35 cellular contexts compared by ENCODE assay signal in the genomic region with DNA sequence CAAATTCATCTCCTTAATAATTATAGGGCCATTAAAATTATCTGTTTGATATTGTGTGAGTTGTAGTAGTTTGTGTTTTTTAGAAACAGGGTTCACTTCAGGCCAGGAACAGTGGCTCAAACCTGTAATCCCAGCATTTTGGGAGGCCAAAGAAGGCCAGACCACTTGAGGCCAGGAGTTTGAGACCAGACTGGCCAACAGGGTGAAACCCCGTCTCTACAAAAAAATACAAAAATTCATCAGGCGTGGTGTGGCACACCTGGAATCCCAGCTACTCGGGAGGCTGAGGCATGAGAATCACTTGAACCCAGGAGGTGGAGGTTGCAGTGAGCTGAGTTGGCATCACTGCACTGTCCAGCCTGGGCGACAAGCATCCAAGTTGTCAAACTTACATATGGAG. TPM values are rescaled to one million over a fixed set of nuclear protein-coding genes. Genes with fewer than 3 reads are reported as not detected.
DNase-seq lines count a peak whose midpoint lies in the region; ATAC-seq, FAIRE-seq and TF ChIP-seq lines count a peak whose summit lies in the region.
"Had no signal": no experiment of that assay in that cellular context is flagged by ENCODE, and none has a peak within 500 bp of the region (broad histone marks: within the 10 kb centered on the region; RNA-seq: fewer than 3 reads in every experiment).

No MANE protein-coding gene starts in this region.

- in situ Hi-C loops in HepG2 (cut with HindIII; ENCODE audit: extremely low pct_ligation_motif_present, low pct_unique_long_range_greater_than_20kb) (no loop called here), K562 (cut with MboI) (no loop called here)

- FAIRE-seq in HepG2 (lab: Jason Lieb, UNC) (no peak), K562 (lab: Jason Lieb, UNC) (no peak)
- FAIRE-seq: A204.1, A549, D721Med had no signal

- no peak overlapping the region for H3K4me3 ChIP-seq in breast epithelium
- H3K4me3 ChIP-seq in HepG2 (replicated peaks in 1 of 3; ENCODE audit: insufficient read depth in 1 of 3, low read depth in 2 of 3, low read length in 3 of 3), result no peak overlapping the region
- no peak overlapping the region for H3K4me3 ChIP-seq in right lobe of liver
- H3K4me3 ChIP-seq in K562, result no peak overlapping the region
- H3K4me3 ChIP-seq: A549; BLaER1; BLaER1 treated with 17β-estradiol and CSF1 and Interleukin-3, amounts not matched to agents 10 nM and 100 nM had no signal

- TF ChIP-seq CTCF in MCF 10A (IDR thresholded peaks at IDR 0.05; ENCODE audit: unreplicated experiment) (no peak), breast epithelium (IDR thresholded peaks at IDR 0.05) (no peak), HepG2 (CRISPR knock-in tag; IDR thresholded peaks at IDR 0.05) (no peak), right lobe of liver (IDR thresholded peaks at IDR 0.05) (no peak), K562 (IDR thresholded peaks at IDR 0.05 in 2 of 3, conservative IDR thresholded peaks at IDR 0.05 in 1 of 3; ENCODE audit: insufficient read depth in 2 of 3, low read depth in 1 of 3, low read length in 3 of 3) (no peak)

- H3K27ac ChIP-seq in breast epithelium (no peak overlapping the region), HepG2 (ENCODE audit: extremely low read length, insufficient read depth, low read length) (no peak overlapping the region), right lobe of liver (no peak overlapping the region), K562 (ENCODE audit: extremely low read depth, low read depth, low read length) (no peak overlapping the region)
- H3K27ac ChIP-seq: 22Rv1; A549; BLaER1; BLaER1 treated with 17β-estradiol and CSF1 and Interleukin-3, amounts not matched to agents 10 nM and 100 nM; C4-2B had no signal

- H3K9me1 ChIP-seq in K562 (ENCODE audit: control insufficient read depth, insufficient read depth, low read length), result no peaks in the 10 kb centered on the region

- POLR2A ChIA-PET in MCF 10A (lab: Yijun Ruan, JAX), result no interaction called here
- POLR2A ChIA-PET in HepG2 (lab: Yijun Ruan, JAX), result no interaction called here
- POLR2A ChIA-PET in K562 (lab: Yijun Ruan, JAX), result interaction anchor here (0.6 kb wide), 1 partner anchor 37 kb away, joined by 4 read pairs; no protein-coding TSS in a partner anchor

- 98% methylated on average over 3 of the region's 4 CpGs for WGBS in HepG2 (ENCODE audit: low lambda C conversion rate)
- WGBS in right lobe of liver (ENCODE audit: insufficient coverage, low coverage, low lambda C conversion rate, missing lambda C conversion rate), result 88% methylated on average over 4 of the region's 4 CpGs
- 98% methylated on average over 4 of the region's 4 CpGs for WGBS in K562 (ENCODE audit: insufficient coverage, low coverage, missing lambda C conversion rate)

- peak overlapping the region; percentile 25 for H3K27ac Mint-ChIP-seq in MCF 10A (ENCODE audit: low read depth, unreplicated experiment)
- H3K27ac Mint-ChIP-seq: B cell; CD4-positive, alpha-beta T cell; CD8-positive, alpha-beta memory T cell; CD8-positive, alpha-beta T cell had no signal

- H3K36me3 Mint-ChIP-seq in MCF 10A (ENCODE audit: insufficient read depth, unreplicated experiment), result peaks cover 91% of the 10 kb centered on the region

- BruUV-seq in MCF 10A (replicated peaks; lab: Mats Ljungman, UMichigan) (no TSS peak), HepG2 (replicated peaks; lab: Mats Ljungman, UMichigan) (no TSS peak), K562 (replicated peaks; lab: Mats Ljungman, UMichigan) (no TSS peak)

- H3K4me1 Mint-ChIP-seq in MCF 10A (ENCODE audit: insufficient read depth, unreplicated experiment), result no peaks in the 10 kb centered on the region
- H3K4me1 Mint-ChIP-seq: B cell; CD14-positive monocyte; CD8-positive, alpha-beta memory T cell had no signal

- CTCF ChIA-PET in MCF 10A (lab: Yijun Ruan, JAX) (interaction anchor here (10.6 kb wide), 1 partner anchor 96 kb away, joined by 153 read pairs; no protein-coding TSS in a partner anchor), HepG2 (lab: Yijun Ruan, JAX; ENCODE audit: low intra/inter-chr PET ratio, low total read pairs) (no interaction called here), K562 (lab: Yijun Ruan, JAX; ENCODE audit: low intra/inter-chr PET ratio) (no interaction called here)

- H3K27me3 Mint-ChIP-seq in MCF 10A (ENCODE audit: insufficient read depth, unreplicated experiment), result no peaks in the 10 kb centered on the region
- H3K27me3 Mint-ChIP-seq: B cell; CD4-positive, alpha-beta memory T cell; CD4-positive, alpha-beta T cell; CD4-positive, CD25-positive, alpha-beta regulatory T cell; CD8-positive, alpha-beta memory T cell had no signal

- no peak overlapping the region for H3K9ac ChIP-seq in HepG2 (ENCODE audit: insufficient read depth, low read depth, low read length)
- H3K9ac ChIP-seq in K562 (ENCODE audit: insufficient read depth in 1 of 2, low read depth in 2 of 2, low read length in 2 of 2), result no peak overlapping the region
- H3K9ac ChIP-seq: BLaER1; BLaER1 treated with 17β-estradiol and CSF1 and Interleukin-3, amounts not matched to agents 10 nM and 100 nM had no signal

- no peaks in the 10 kb centered on the region for H3K79me2 ChIP-seq in HepG2 (ENCODE audit: insufficient read depth, low read length)
- no peaks in the 10 kb centered on the region for H3K79me2 ChIP-seq in K562 (ENCODE audit: control insufficient read depth, insufficient read depth, low read length)

- H2AFZ ChIP-seq in HepG2 (ENCODE audit: low read length) (no peak overlapping the region), K562 (ENCODE audit: low read depth, low read length) (no peak overlapping the region)

- H3K4me3 Mint-ChIP-seq in MCF 10A (ENCODE audit: unreplicated experiment), result no peak overlapping the region
- H3K4me3 Mint-ChIP-seq: B cell; CD14-positive monocyte; CD4-positive, alpha-beta memory T cell; CD4-positive, alpha-beta T cell; CD4-positive, CD25-positive, alpha-beta regulatory T cell; CD8-positive, alpha-beta memory T cell; CD8-positive, alpha-beta T cell had no signal

- intact Hi-C loops in MCF 10A (cut with micrococcal nuclease), result no loop called here
- intact Hi-C loops in breast epithelium (cut with DNase I; ENCODE audit: low total_unique reads), result no loop called here
- intact Hi-C loops in HepG2 (cut with micrococcal nuclease; ENCODE audit: unreplicated experiment), result no loop called here
- intact Hi-C loops in right lobe of liver (cut with DNase I), result no loop called here
- intact Hi-C loops in K562 (cut with micrococcal nuclease), result loop anchor here (5.0 kb wide), 1 partner anchor 94 kb away; no protein-coding TSS in a partner anchor

- H3K4me2 ChIP-seq in HepG2 (ENCODE audit: low read depth, low read length) (no peak overlapping the region), K562 (ENCODE audit: insufficient read depth, low read length) (no peak overlapping the region)
- H3K4me2 ChIP-seq: A549; BLaER1; BLaER1 treated with 17β-estradiol and CSF1 and Interleukin-3, amounts not matched to agents 10 nM and 100 nM had no signal

- H3K27me3 ChIP-seq in breast epithelium (no peaks in the 10 kb centered on the region), HepG2 (ENCODE audit: control insufficient read depth in 1 of 2, insufficient read depth in 2 of 2, low read length in 2 of 2) (no peaks in the 10 kb centered on the region), right lobe of liver (no peaks in the 10 kb centered on the region), K562 (ENCODE audit: control insufficient read depth in 2 of 2, insufficient read depth in 2 of 2, low read length in 2 of 2) (no peaks in the 10 kb centered on the region)
- H3K27me3 ChIP-seq: BE2C; BLaER1; BLaER1 treated with 17β-estradiol and CSF1 and Interleukin-3, amounts not matched to agents 10 nM and 100 nM had no signal

- H4K20me1 ChIP-seq in HepG2 (ENCODE audit: insufficient read depth, low read length), result no peaks in the 10 kb centered on the region
- no peaks in the 10 kb centered on the region for H4K20me1 ChIP-seq in K562 (replicated peaks; ENCODE audit: control insufficient read depth, insufficient read depth, low read length)

- no peak for TF ChIP-seq RAD21 in HepG2 (CRISPR knock-in tag; IDR thresholded peaks at IDR 0.05)
- TF ChIP-seq RAD21 in K562 (CRISPR knock-in tag; conservative IDR thresholded peaks at IDR 0.05 in 1 of 2, IDR thresholded peaks at IDR 0.05 in 1 of 2), result no peak

- no peaks in the 10 kb centered on the region for H3K36me3 ChIP-seq in breast epithelium
- H3K36me3 ChIP-seq in HepG2 (replicated peaks in 1 of 2; ENCODE audit: control insufficient read depth in 1 of 2, insufficient read depth in 2 of 2, low read length in 2 of 2), result peaks cover 14 to 61% of the 10 kb centered on the region in 2 experiments
- H3K36me3 ChIP-seq in right lobe of liver, result peaks cover 0 to 45% (median 20%) of the 10 kb centered on the region in 4 donors
- peaks cover 96% of the 10 kb centered on the region for H3K36me3 ChIP-seq in K562 (ENCODE audit: control insufficient read depth, insufficient read depth, low read length)

- H3K4me1 ChIP-seq in breast epithelium, result no peaks in the 10 kb centered on the region
- H3K4me1 ChIP-seq in HepG2 (ENCODE audit: insufficient read depth, low read length), result no peaks in the 10 kb centered on the region
- H3K4me1 ChIP-seq in right lobe of liver, result no peaks in the 10 kb centered on the region
- no peaks in the 10 kb centered on the region for H3K4me1 ChIP-seq in K562 (replicated peaks in 1 of 2; ENCODE audit: control insufficient read depth in 2 of 2, insufficient read depth in 2 of 2, low read length in 2 of 2)
- H3K4me1 ChIP-seq: A549; BE2C; BLaER1; BLaER1 treated with 17β-estradiol and CSF1 and Interleukin-3, amounts not matched to agents 10 nM and 100 nM; Caco-2 had no signal

- H3K9me3 ChIP-seq in breast epithelium, result no peaks in the 10 kb centered on the region
- H3K9me3 ChIP-seq in HepG2 (ENCODE audit: low read length), result no peaks in the 10 kb centered on the region
- H3K9me3 ChIP-seq in right lobe of liver, result no peaks in the 10 kb centered on the region
- H3K9me3 ChIP-seq in K562 (replicated peaks; ENCODE audit: control insufficient read depth, insufficient read depth, low read depth, low read length), result no peaks in the 10 kb centered on the region
- H3K9me3 ChIP-seq: A549, BE2C, BLaER1, Caco-2 had no signal

- DNase-seq in MCF 10A (ENCODE audit: unreplicated experiment) (no peak), breast epithelium (ENCODE audit: low spot score in 2 of 2) (no peak), HepG2 (ENCODE audit: low spot score) (no peak), right lobe of liver (no peak), K562 (ENCODE audit: extremely low read depth in 1 of 4, low spot score in 3 of 4) (no peak)
- DNase-seq: 8988T; ACHN; AML-193; BE2C; C1 segment of cervical spinal cord; Caco-2; Calu3; CD4-positive, alpha-beta memory T cell; CD4-positive, alpha-beta T cell; CD4-positive, CD25-positive, alpha-beta regulatory T cell; CD8-positive, alpha-beta memory T cell; CD8-positive, alpha-beta T cell; COR-L47; DMS 273 treated with DMSO at 0.1 percent for 48 hours; DMS153; DMS53; DMS79; DMS79 treated with DMSO at 0.1 percent for 48 hours; DND-41; EL had no signal

- no peaks in the 10 kb centered on the region for H3K9me3 Mint-ChIP-seq in MCF 10A (ENCODE audit: unreplicated experiment)
- H3K9me3 Mint-ChIP-seq: CD14-positive monocyte; CD4-positive, alpha-beta memory T cell; CD4-positive, alpha-beta T cell; CD4-positive, CD25-positive, alpha-beta regulatory T cell; CD8-positive, alpha-beta memory T cell; CD8-positive, alpha-beta T cell had no signal

- TF ChIP-seq EP300 in HepG2 (IDR thresholded peaks at IDR 0.05; ENCODE audit: low read depth in 2 of 2, low read length in 2 of 2) (no peak), HepG2 (CRISPR knock-in tag; IDR thresholded peaks at IDR 0.05; ENCODE audit: borderline replicate concordance) (no peak), K562 (IDR thresholded peaks at IDR 0.05; ENCODE audit: low read length) (no peak)

- ATAC-seq in HepG2 (no peak), right lobe of liver (no peak), K562 (no peak), GM21360 (IDR thresholded peaks at IDR 0.05; ENCODE audit: unreplicated experiment) (no peak)
- ATAC-seq: CD8-positive, alpha-beta T cell had no signal

- TF ChIP-seq POLR2A in breast epithelium (IDR thresholded peaks at IDR 0.05) (no peak), HepG2 (IDR thresholded peaks at IDR 0.05; ENCODE audit: insufficient read depth in 1 of 2, low read depth in 2 of 2, low read length in 2 of 2) (no peak), right lobe of liver (IDR thresholded peaks at IDR 0.05) (no peak), K562 (conservative IDR thresholded peaks at IDR 0.05) (no peak)

RNA-seq across cellular contexts. Expression of a gene that starts 57.0 kb away (rescaled TPM):
- total RNA-seq in MCF 10A (2022) (390 and 403 TPM in 2 replicates), breast epithelium (100 to 1,000 TPM in 2 of 3 donors, 10 to 100 TPM in 1; 56.5 to 111 (median 111) TPM), HepG2 (2016; rRNA removed; fragmentation: Illumina TruSeq; extraction: Trizol) (185 and 277 TPM in 2 replicates), right lobe of liver (10 to 100 TPM; 31.8 to 64.9 (median 40.6) TPM), K562 (2014; rRNA removed) (240 and 256 TPM in 2 replicates), K562 (2014; rRNA removed; fragmentation: Illumina TruSeq; extraction: Trizol) (371 and 390 TPM in 2 replicates), K562 (2015; rRNA removed; fragmentation: Illumina TruSeq; extraction: Trizol) (254 and 275 TPM in 2 replicates), K562 (2021) (216 and 234 TPM in 2 replicates)
- 84.7 and 106 TPM in 2 replicates for total RNA-seq in HepG2 (2016; cell fraction: cytosol; rRNA removed; fragmentation: Illumina TruSeq; extraction: Trizol; ENCODE audit: low read depth)
- 179 and 271 TPM in 2 replicates for total RNA-seq in HepG2 (2016; cell fraction: insoluble cytoplasmic fraction; rRNA removed; fragmentation: Illumina TruSeq; extraction: Trizol)
- 78.5 and 86.4 TPM in 2 replicates for total RNA-seq in HepG2 (2016; cell fraction: membrane; rRNA removed; fragmentation: Illumina TruSeq; extraction: Trizol)
- 163 and 177 TPM in 2 replicates for total RNA-seq in HepG2 (2016; cell fraction: nucleus; rRNA removed; fragmentation: Illumina TruSeq; extraction: Trizol)
- polyA plus RNA-seq in HepG2 (2011; rRNA removed) (55.9 and 58.6 TPM in 2 replicates), K562 (2011; rRNA removed) (124 and 133 TPM in 2 replicates), K562 (2014; fragmentation: Illumina TruSeq; extraction: Trizol) (228 and 249 TPM in 2 replicates), K562 (2014; fragmentation: Nextera tagmentation; extraction: Ambion mirVana) (100 to 1,000 TPM; 119 to 224 TPM), K562 (2014; rRNA removed) (147 and 158 TPM in 2 replicates)
- 29.6 and 45.6 TPM in 2 replicates for polyA plus RNA-seq in HepG2 (2011; cell fraction: cytosol; rRNA removed)
- polyA plus RNA-seq in HepG2 (2011; cell fraction: nucleus; rRNA removed), result 139 and 184 TPM in 2 replicates
- 119 and 136 TPM in 2 replicates for polyA plus RNA-seq in HepG2 (2012)
- 6.9 and 7.5 TPM in 2 replicates for polyA plus RNA-seq in HepG2 (2016; cell fraction: cytosol; fragmentation: Illumina TruSeq; extraction: Trizol; ENCODE audit: low read depth)
- 143 and 151 TPM in 2 replicates for polyA plus RNA-seq in HepG2 (2016; cell fraction: insoluble cytoplasmic fraction; fragmentation: Illumina TruSeq; extraction: Trizol; ENCODE audit: low read depth)
- polyA plus RNA-seq in HepG2 (2016; cell fraction: membrane; fragmentation: Illumina TruSeq; extraction: Trizol; ENCODE audit: low read depth), result 15.1 and 17.8 TPM in 2 replicates
- polyA plus RNA-seq in HepG2 (2016; cell fraction: nucleus; fragmentation: Illumina TruSeq; extraction: Trizol; ENCODE audit: insufficient read depth, low read depth), result 120 and 132 TPM in 2 replicates
- 84.4 and 109 TPM in 2 replicates for polyA minus RNA-seq in HepG2 (2011; rRNA and poly(A)+ RNA removed; ENCODE audit: low replicate concordance)
- polyA minus RNA-seq in HepG2 (2011; cell fraction: cytosol; rRNA and poly(A)+ RNA removed), result 94.4 and 128 TPM in 2 replicates
- 274 and 399 TPM in 2 replicates for polyA minus RNA-seq in HepG2 (2011; cell fraction: nucleus; rRNA and poly(A)+ RNA removed)
- total RNA-seq in K562 (2011; cell fraction: chromatin; rRNA removed; ENCODE audit: low replicate concordance), result 589 and 1,257 TPM in 2 replicates
- total RNA-seq in K562 (2011; cell fraction: nucleolus; rRNA removed), result 269 and 325 TPM in 2 replicates
- total RNA-seq in K562 (2011; cell fraction: nucleoplasm; rRNA removed), result 485 and 488 TPM in 2 replicates
- polyA plus RNA-seq in K562 (2011; cell fraction: cytosol; rRNA removed), result 58.9 and 89.2 TPM in 2 replicates
- 252 and 325 TPM in 2 replicates for polyA plus RNA-seq in K562 (2011; cell fraction: nucleus; rRNA removed)
- 128 and 282 TPM in 2 replicates for polyA plus RNA-seq in K562 (2012)
- polyA minus RNA-seq in K562 (2011; rRNA and poly(A)+ RNA removed), result 380 and 416 TPM in 2 replicates
- 143 and 185 TPM in 2 replicates for polyA minus RNA-seq in K562 (2011; cell fraction: cytosol; rRNA and poly(A)+ RNA removed)
- polyA minus RNA-seq in K562 (2011; cell fraction: nucleus; rRNA and poly(A)+ RNA removed), result 154 and 311 TPM in 2 replicates
